ENCODE assay signal across 8 cellular contexts in genomic region chr11:126355324-126355925, GRCh38. TPM values are rescaled to one million over a fixed set of nuclear protein-coding genes. Genes with fewer than 3 reads are reported as not detected.
DNase-seq lines count a peak whose midpoint lies in the region; ATAC-seq and TF ChIP-seq lines count a peak whose summit lies in the region.

A gene with protein sequence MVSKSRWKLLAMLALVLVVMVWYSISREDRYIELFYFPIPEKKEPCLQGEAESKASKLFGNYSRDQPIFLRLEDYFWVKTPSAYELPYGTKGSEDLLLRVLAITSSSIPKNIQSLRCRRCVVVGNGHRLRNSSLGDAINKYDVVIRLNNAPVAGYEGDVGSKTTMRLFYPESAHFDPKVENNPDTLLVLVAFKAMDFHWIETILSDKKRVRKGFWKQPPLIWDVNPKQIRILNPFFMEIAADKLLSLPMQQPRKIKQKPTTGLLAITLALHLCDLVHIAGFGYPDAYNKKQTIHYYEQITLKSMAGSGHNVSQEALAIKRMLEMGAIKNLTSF (plus strand): TSS chr11:126355686. CDS start chr11:126406156, 50,470 bp downstream.

- peak within 1 kb of the TSS in 6 of 7 donors; percentile 40 to 85 (median 56) for H3K27ac Mint-ChIP-seq in CD14-positive monocyte
- H3K27ac Mint-ChIP-seq in activated T-helper 1 cell treated with anti-CD3 and anti-CD28 coated beads, Interleukin-12 subunit alpha, Interleukin-12 subunit beta, Interleukin-2, Interleukin-4 antibody, amounts not matched to agents 30 ng/mL and 10 ng/mL and 1 ng/mL, durations not matched to agents 14 hours and 24 hours and 36 hours, result peak within 1 kb of the TSS; percentile 92
- peak within 1 kb of the TSS; percentile 98 to 100 for H3K27ac Mint-ChIP-seq in natural killer cell treated with Interleukin-12 subunit alpha and Interleukin-12 subunit beta and Interleukin-15 and Interleukin-18, amount 100 ng/mL, for 72 hours

- H3K36me3 ChIP-seq in fibroblast of lung (ENCODE audit: control insufficient read depth, insufficient read depth, low read length), result peaks cover 3% of the 10 kb centered on the region

- H3K4me3 Mint-ChIP-seq in CD14-positive monocyte, result peak within 1 kb of the TSS; percentile 85 to 90
- H3K4me3 Mint-ChIP-seq in activated T-helper 1 cell treated with anti-CD3 and anti-CD28 coated beads, Interleukin-12 subunit alpha, Interleukin-12 subunit beta, Interleukin-2, Interleukin-4 antibody, amounts not matched to agents 30 ng/mL and 10 ng/mL and 1 ng/mL, durations not matched to agents 14 hours and 24 hours and 36 hours, result peak within 1 kb of the TSS; percentile 95
- peak within 1 kb of the TSS; percentile 98 for H3K4me3 Mint-ChIP-seq in natural killer cell treated with Interleukin-12 subunit alpha and Interleukin-12 subunit beta and Interleukin-15 and Interleukin-18, amount 100 ng/mL, for 72 hours

- H3K4me1 ChIP-seq in fibroblast of lung (ENCODE audit: control insufficient read depth, extremely low read depth, insufficient read depth, low read length), result peaks cover 29% of the 10 kb centered on the region

- peak within 1 kb of the TSS; percentile 94 for H3K4me2 ChIP-seq in fibroblast of lung (ENCODE audit: extremely low read depth, insufficient read depth, low read length)

- peak within 1 kb of the TSS; percentile 77 for H3K27ac ChIP-seq in fibroblast of lung (ENCODE audit: insufficient read depth, low read length)

- TF ChIP-seq CTCF in CD14-positive monocyte (IDR thresholded peaks at IDR 0.05), result no peak
- TF ChIP-seq CTCF in fibroblast of lung (conservative IDR thresholded peaks at IDR 0.05 in 1 of 2, IDR thresholded peaks at IDR 0.05 in 1 of 2; ENCODE audit: low read depth in 1 of 2, low read length in 2 of 2), result no peak

- H2AFZ ChIP-seq in fibroblast of lung (ENCODE audit: low read length), result peak within 1 kb of the TSS; percentile 72

- no peaks in the 10 kb centered on the region for H3K9me3 ChIP-seq in fibroblast of lung (ENCODE audit: control insufficient read depth, insufficient read depth, low read depth, low read length)

- H3K9me3 Mint-ChIP-seq in CD14-positive monocyte, result no peaks in the 10 kb centered on the region
- no peaks in the 10 kb centered on the region for H3K9me3 Mint-ChIP-seq in activated T-helper 1 cell treated with anti-CD3 and anti-CD28 coated beads, Interleukin-12 subunit alpha, Interleukin-12 subunit beta, Interleukin-2, Interleukin-4 antibody, amounts not matched to agents 30 ng/mL and 10 ng/mL and 1 ng/mL, durations not matched to agents 14 hours and 24 hours and 36 hours
- peaks cover 4% of the 10 kb centered on the region for H3K9me3 Mint-ChIP-seq in natural killer cell treated with Interleukin-12 subunit alpha and Interleukin-12 subunit beta and Interleukin-15 and Interleukin-18, amount 100 ng/mL, for 72 hours

- intact Hi-C loops in CD14-positive monocyte (cut with micrococcal nuclease), result loop anchor here in 1 of 2 donors (5.0 kb wide), 1 partner anchor 43 kb away; no protein-coding TSS in a partner anchor
- intact Hi-C loops in activated T-helper 1 cell treated with anti-CD3 and anti-CD28 coated beads, Interleukin-12 subunit alpha, Interleukin-12 subunit beta, Interleukin-2, Interleukin-4 antibody, amounts not matched to agents 30 ng/mL and 10 ng/mL and 1 ng/mL, durations not matched to agents 14 hours and 24 hours and 36 hours (cut with micrococcal nuclease), result loop anchor here (1.0 to 2.0 kb wide), 5 partner anchors 51 to 468 kb away; partner anchors contain the start of genes CDON, DCPS, DDX25 and FAM118B

- peak within 1 kb of the TSS; percentile 53 for H3K9ac ChIP-seq in fibroblast of lung (ENCODE audit: insufficient read depth, low read length)

- peaks cover 5 to 9% of the 10 kb centered on the region in 2 donors for H3K36me3 Mint-ChIP-seq in CD14-positive monocyte
- H3K36me3 Mint-ChIP-seq in activated T-helper 1 cell treated with anti-CD3 and anti-CD28 coated beads, Interleukin-12 subunit alpha, Interleukin-12 subunit beta, Interleukin-2, Interleukin-4 antibody, amounts not matched to agents 30 ng/mL and 10 ng/mL and 1 ng/mL, durations not matched to agents 14 hours and 24 hours and 36 hours (ENCODE audit: low read depth), result peaks cover 16% of the 10 kb centered on the region
- H3K36me3 Mint-ChIP-seq in natural killer cell treated with Interleukin-12 subunit alpha and Interleukin-12 subunit beta and Interleukin-15 and Interleukin-18, amount 100 ng/mL, for 72 hours, result peaks cover 10% of the 10 kb centered on the region

- H3K27me3 ChIP-seq in fibroblast of lung (ENCODE audit: control insufficient read depth, insufficient read depth, low read length), result no peaks in the 10 kb centered on the region

- H4K20me1 ChIP-seq in fibroblast of lung (ENCODE audit: control insufficient read depth, extremely low read depth, insufficient read depth, low read length), result no peaks in the 10 kb centered on the region

- ATAC-seq in HG03460 (IDR thresholded peaks at IDR 0.05; ENCODE audit: unreplicated experiment), result peak; percentile 60
- peak; percentile 85 to 89 for ATAC-seq in natural killer cell treated with Interleukin-12 subunit alpha and Interleukin-12 subunit beta and Interleukin-15 and Interleukin-18, amount 100 ng/mL, for 72 hours

- peaks cover 0 to 12% (median 2%) of the 10 kb centered on the region in 3 donors for H3K27me3 Mint-ChIP-seq in CD14-positive monocyte (ENCODE audit: low read depth in 3 of 3)
- no peaks in the 10 kb centered on the region for H3K27me3 Mint-ChIP-seq in activated T-helper 1 cell treated with anti-CD3 and anti-CD28 coated beads, Interleukin-12 subunit alpha, Interleukin-12 subunit beta, Interleukin-2, Interleukin-4 antibody, amounts not matched to agents 30 ng/mL and 10 ng/mL and 1 ng/mL, durations not matched to agents 14 hours and 24 hours and 36 hours (ENCODE audit: insufficient read depth)
- H3K27me3 Mint-ChIP-seq in natural killer cell treated with Interleukin-12 subunit alpha and Interleukin-12 subunit beta and Interleukin-15 and Interleukin-18, amount 100 ng/mL, for 72 hours, result no peaks in the 10 kb centered on the region

- H3K4me3 ChIP-seq in fibroblast of lung (replicated peaks in 1 of 4; ENCODE audit: control extremely low read depth in 1 of 4, insufficient read depth in 1 of 4, low read depth in 3 of 4, low read length in 4 of 4), result peak within 1 kb of the TSS; percentile 63 to 86 (median 82)

- no peak for DNase-seq in CD14-positive monocyte (ENCODE audit: low spot score)
- DNase-seq in GM19240 (ENCODE audit: insufficient read length, low spot score), result peak; percentile 80
- peak; percentile 92 for DNase-seq in OCI-M1 (lab: John Stamatoyannopoulos, UW)
- DNase-seq in activated T-helper 1 cell treated with anti-CD3 and anti-CD28 coated beads, Interleukin-12 subunit alpha, Interleukin-12 subunit beta, Interleukin-2, Interleukin-4 antibody, amounts not matched to agents 30 ng/mL and 10 ng/mL and 1 ng/mL, durations not matched to agents 14 hours and 24 hours and 36 hours (ENCODE audit: low spot score), result peak; percentile 64
- peak; percentile 69 to 70 for DNase-seq in fibroblast of lung (ENCODE audit: low read depth in 2 of 2)
- DNase-seq in natural killer cell treated with Interleukin-12 subunit alpha and Interleukin-12 subunit beta and Interleukin-15 and Interleukin-18, amount 100 ng/mL, for 72 hours (ENCODE audit: low spot score), result peak; percentile 85
- peak; percentile 62 for DNase-seq in stimulated activated naive CD4-positive, alpha-beta T cell treated with Interleukin-2 at 50 U/mL for 16 hours (lab: John Stamatoyannopoulos, UW)

- H3K4me1 Mint-ChIP-seq in CD14-positive monocyte, result peaks cover 77% of the 10 kb centered on the region
- H3K4me1 Mint-ChIP-seq in activated T-helper 1 cell treated with anti-CD3 and anti-CD28 coated beads, Interleukin-12 subunit alpha, Interleukin-12 subunit beta, Interleukin-2, Interleukin-4 antibody, amounts not matched to agents 30 ng/mL and 10 ng/mL and 1 ng/mL, durations not matched to agents 14 hours and 24 hours and 36 hours (ENCODE audit: low read depth), result peaks cover 36% of the 10 kb centered on the region
- H3K4me1 Mint-ChIP-seq in natural killer cell treated with Interleukin-12 subunit alpha and Interleukin-12 subunit beta and Interleukin-15 and Interleukin-18, amount 100 ng/mL, for 72 hours (ENCODE audit: low read depth in 2 of 2), result peaks cover 48 to 54% of the 10 kb centered on the region in 2 donors

- peaks cover 40% of the 10 kb centered on the region for H3K79me2 ChIP-seq in fibroblast of lung (ENCODE audit: control insufficient read depth, insufficient read depth, low read length)

RNA-seq across cellular contexts. Expression of the gene that starts here (rescaled TPM):
- polyA plus RNA-seq in CD14-positive monocyte (10 to 100 TPM in 1 of 2 donors, 1 to 10 TPM in 1; 7.8 to 10.1 TPM), fibroblast of lung (16.7 and 24.8 TPM in 2 replicates)
- total RNA-seq in activated T-helper 1 cell treated with anti-CD3 and anti-CD28 coated beads, Interleukin-12 subunit alpha, Interleukin-12 subunit beta, Interleukin-2, Interleukin-4 antibody, amounts not matched to agents 30 ng/mL and 10 ng/mL and 1 ng/mL, durations not matched to agents 14 hours and 24 hours and 36 hours, result 13.2 and 14.1 TPM in 2 replicates
- 25.2 and 36.8 TPM in 2 replicates for total RNA-seq in fibroblast of lung
- 14.7 and 23.5 TPM in 2 replicates for polyA plus RNA-seq in fibroblast of lung (2012)
- 25.7 and 55.7 TPM in 2 replicates for polyA minus RNA-seq in fibroblast of lung (ENCODE audit: low replicate concordance)
- 10 to 100 TPM; 60.4 to 60.9 TPM for total RNA-seq in natural killer cell treated with Interleukin-12 subunit alpha and Interleukin-12 subunit beta and Interleukin-15 and Interleukin-18, amount 100 ng/mL, for 72 hours
